Comparison of ENCODE assay signal across 1 cellular context in the genomic region with DNA sequence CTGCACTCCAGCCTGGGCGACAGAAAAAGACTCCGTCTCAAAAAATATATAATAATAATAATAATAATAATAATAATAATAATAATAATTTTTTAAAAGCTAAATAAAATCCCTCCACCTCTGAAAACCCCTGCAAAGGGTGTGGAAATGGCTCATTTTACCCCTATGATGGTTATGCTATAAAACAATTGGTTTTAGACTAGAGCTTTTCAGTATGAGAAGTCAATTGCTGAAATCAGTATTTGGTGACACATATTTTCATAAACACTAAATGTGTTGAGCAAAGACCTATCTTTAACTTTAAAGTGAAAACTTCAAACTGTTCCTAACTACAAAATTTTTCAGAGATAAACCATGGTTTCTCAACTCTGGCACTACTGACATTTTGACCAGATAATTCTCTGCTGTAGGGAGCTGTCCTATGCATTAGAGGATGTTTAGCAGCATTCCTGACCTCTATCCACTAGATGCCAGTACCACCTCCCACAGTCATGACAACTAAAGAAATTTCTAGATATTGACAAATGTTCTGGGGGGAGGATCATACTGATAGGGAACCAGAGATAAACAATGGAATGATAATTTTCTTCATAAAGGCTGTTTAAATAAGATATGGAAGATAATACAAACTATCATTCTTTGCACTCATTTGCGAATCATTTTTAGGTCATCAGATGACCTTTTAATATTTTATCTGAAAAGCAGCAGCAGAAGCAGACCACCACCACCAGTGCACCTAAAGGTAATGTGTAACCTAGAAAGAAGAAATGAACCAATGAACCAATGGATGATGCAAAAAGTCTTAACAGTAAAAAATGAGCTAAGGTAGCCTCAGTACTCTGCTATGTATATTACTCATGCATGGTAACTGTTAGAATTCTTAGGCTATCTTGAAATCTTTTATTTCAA.
TF ChIP-seq lines count a peak whose summit lies in the region.

No MANE protein-coding gene starts in this region.

TF ChIP-seq in K562, 482 proteins besides CTCF, POLR2A, EP300 and RAD21 (continued from another document):
- TF ChIP-seq, protein P1, sequence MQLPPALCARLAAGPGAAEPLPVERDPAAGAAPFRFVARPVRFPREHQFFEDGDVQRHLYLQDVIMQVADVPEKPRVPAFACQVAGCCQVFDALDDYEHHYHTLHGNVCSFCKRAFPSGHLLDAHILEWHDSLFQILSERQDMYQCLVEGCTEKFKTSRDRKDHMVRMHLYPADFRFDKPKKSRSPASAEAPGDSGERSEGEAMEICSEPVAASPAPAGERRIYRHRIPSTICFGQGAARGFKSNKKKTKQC (CRISPR knock-in tag; IDR thresholded peaks at IDR 0.05), result no peak
- TF ChIP-seq WHSC1 (IDR thresholded peaks at IDR 0.05; ENCODE audit: low read length) (no peak), HDGF (IDR thresholded peaks at IDR 0.05) (no peak), ZKSCAN8 (CRISPR knock-in tag; IDR thresholded peaks at IDR 0.05) (no peak), SRSF9 (IDR thresholded peaks at IDR 0.05; ENCODE audit: borderline replicate concordance, low read depth, low read length) (no peak), ZNF3 (CRISPR knock-in tag; IDR thresholded peaks at IDR 0.05) (no peak), ZNF316 (IDR thresholded peaks at IDR 0.05) (no peak)
- TF ChIP-seq, protein P2, sequence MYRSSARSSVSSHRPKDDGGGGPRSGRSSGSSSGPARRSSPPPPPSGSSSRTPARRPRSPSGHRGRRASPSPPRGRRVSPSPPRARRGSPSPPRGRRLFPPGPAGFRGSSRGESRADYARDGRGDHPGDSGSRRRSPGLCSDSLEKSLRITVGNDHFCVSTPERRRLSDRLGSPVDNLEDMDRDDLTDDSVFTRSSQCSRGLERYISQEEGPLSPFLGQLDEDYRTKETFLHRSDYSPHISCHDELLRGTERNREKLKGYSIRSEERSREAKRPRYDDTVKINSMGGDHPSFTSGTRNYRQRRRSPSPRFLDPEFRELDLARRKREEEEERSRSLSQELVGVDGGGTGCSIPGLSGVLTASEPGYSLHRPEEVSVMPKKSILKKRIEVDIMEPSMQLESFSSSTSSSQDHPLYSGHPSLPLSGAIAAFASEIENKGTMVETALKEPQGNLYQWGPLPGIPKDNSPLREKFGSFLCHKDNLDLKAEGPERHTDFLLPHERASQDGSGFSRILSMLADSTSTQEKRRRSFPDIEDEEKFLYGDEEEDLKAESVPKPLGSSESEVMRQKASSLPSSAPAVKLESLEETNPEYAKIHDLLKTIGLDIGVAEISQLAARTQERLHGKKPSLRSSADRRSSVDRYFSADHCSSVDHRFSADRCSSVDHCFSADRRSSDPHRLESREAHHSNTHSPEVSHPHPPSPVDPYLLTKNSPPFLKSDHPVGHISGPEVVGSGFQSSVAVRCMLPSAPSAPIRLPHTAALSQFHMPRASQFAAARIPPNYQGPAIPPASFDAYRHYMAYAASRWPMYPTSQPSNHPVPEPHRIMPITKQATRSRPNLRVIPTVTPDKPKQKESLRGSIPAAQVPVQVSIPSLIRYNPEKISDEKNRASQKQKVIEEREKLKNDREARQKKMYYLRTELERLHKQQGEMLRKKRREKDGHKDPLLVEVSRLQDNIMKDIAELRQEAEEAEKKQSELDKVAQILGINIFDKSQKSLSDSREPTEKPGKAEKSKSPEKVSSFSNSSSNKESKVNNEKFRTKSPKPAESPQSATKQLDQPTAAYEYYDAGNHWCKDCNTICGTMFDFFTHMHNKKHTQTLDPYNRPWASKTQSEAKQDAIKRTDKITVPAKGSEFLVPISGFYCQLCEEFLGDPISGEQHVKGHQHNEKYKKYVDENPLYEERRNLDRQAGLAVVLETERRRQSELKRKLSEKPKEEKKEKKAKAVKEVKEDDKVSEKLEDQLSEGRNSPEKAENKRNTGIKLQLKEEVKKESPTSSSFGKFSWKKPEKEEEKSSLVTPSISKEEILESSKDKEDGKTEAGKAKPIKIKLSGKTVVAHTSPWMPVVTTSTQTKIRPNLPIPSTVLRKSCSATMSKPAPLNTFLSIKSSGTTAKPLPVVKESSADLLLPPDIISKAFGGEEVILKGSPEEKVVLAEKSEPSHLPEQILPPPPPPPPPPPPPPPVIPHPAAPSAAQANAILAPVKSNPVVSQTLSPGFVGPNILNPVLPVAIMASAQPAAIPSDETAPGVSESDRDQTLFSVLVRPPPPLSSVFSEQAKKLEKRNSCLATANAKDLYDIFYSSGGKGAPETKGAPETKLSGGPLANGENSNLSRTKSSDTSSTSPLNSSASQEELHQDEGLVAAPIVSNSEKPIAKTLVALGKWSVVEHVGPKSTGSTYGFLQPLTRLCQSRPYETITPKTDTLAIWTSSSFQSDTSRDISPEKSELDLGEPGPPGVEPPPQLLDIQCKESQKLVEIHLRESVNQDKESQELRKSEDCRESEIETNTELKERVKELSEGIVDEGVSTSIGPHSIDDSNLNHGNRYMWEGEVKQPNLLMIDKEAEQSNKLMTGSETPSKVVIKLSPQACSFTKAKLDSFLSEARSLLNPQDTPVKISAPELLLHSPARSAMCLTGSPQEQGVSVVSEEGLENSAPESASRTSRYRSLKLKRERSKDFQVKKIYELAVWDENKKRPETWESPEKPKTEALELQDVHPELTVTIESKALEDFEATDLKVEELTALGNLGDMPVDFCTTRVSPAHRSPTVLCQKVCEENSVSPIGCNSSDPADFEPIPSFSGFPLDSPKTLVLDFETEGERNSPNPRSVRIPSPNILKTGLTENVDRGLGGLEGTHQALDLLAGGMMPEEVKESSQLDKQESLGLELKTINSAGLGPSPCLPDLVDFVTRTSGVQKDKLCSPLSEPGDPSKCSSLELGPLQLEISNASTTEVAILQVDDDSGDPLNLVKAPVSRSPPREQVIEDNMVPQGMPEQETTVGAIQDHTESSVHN (IDR thresholded peaks at IDR 0.05; ENCODE audit: borderline replicate concordance in 1 of 2, low read depth in 1 of 2), result no peak
